24 cellular contexts compared by ENCODE assay signal in the genomic region with DNA sequence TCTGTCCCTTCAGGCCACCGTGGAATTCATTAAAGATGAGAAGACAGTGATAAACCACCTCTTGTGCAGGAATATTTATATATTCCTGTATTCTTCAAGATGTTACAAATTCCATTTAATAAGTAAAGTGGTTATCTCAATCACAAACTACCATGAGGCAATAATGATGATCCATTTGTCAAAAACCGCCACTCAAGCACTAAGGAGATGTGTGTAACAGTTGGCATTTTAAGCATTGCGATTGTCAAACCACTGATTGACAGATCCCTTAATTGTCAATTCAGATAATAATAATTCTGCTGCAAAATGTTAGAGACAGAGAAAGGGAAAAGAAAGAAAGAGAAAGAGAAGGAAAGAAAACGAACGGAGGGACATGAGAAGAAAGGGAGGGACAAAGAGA.
"Had no signal": no experiment of that assay in that cellular context is flagged by ENCODE, and none has a peak within 500 bp of the region (broad histone marks: within the 10 kb centered on the region; RNA-seq: fewer than 3 reads in every experiment).

No MANE protein-coding gene starts in this region.

- H3K4me1 ChIP-seq: stomach, suprapubic skin, testis, tibial artery, transverse colon, upper lobe of left lung, upper lobe of right lung, uterus, vagina had no signal

- DNase-seq: stimulated activated CD4-positive, alpha-beta T cell treated with anti-CD3 and anti-CD28 coated beads, Interleukin-2, amount 100 ng/mL, for 48 hours; stimulated activated CD4-positive, alpha-beta T cell treated with anti-CD3 and anti-CD28 coated beads, Interleukin-4, amount 100 ng/mL, for 1 hour; stimulated activated CD4-positive, alpha-beta T cell treated with anti-CD3 and anti-CD28 coated beads, Interleukin-4, amount 100 ng/mL, for 24 hours; stimulated activated CD4-positive, alpha-beta T cell treated with anti-CD3 and anti-CD28 coated beads, Interleukin-4, amount 100 ng/mL, for 4 hours; stimulated activated CD8-positive, alpha-beta memory T cell treated with anti-CD3 and anti-CD28 coated beads, Interleukin-4, amount 100 ng/mL, for 48 hours; stimulated activated naive B cell treated with anti-CD40 and anti-IgM and Interleukin-4, amounts not matched to agents 10 μg/mL and 1 μg/mL and 100 μg/mL, for 72 hours; stimulated activated naive CD4-positive, alpha-beta T cell; stimulated activated naive CD4-positive, alpha-beta T cell treated with Interleukin-2 at 50 U/mL for 16 hours; stimulated activated naive CD8-positive, alpha-beta T cell treated with anti-CD3 and anti-CD28 coated beads, Interleukin-15, amount 100 ng/mL, for 72 hours; stimulated activated naive CD8-positive, alpha-beta T cell treated with anti-CD3 and anti-CD28 coated beads, Interleukin-15, Interleukin-2, amounts not matched to agents 100 U/mL and 50 U/mL, for 24 hours; stomach; substantia nigra; testis; thyroid gland; tibial artery; transverse colon; trophoblast cell; upper lobe of left lung; upper lobe of right lung; uterus had no signal

- H3K4me3 ChIP-seq: stomach, suprapubic skin, testis, thoracic aorta, thyroid gland, tibial artery, tibial nerve, transverse colon, upper lobe of left lung, upper lobe of right lung, uterus, vagina had no signal

- H3K27ac ChIP-seq: stomach, suprapubic skin, testis, thoracic aorta, thyroid gland, tibial artery, tibial nerve, transverse colon, upper lobe of left lung, upper lobe of right lung, uterus, vagina had no signal

- H3K36me3 ChIP-seq: stomach, suprapubic skin, thoracic aorta, thyroid gland, tibial artery, tibial nerve, transverse colon, upper lobe of left lung, upper lobe of right lung, uterus, vagina had no signal

- H3K27me3 ChIP-seq: stomach, suprapubic skin, testis, thyroid gland, tibial artery, tibial nerve, transverse colon, upper lobe of left lung, upper lobe of right lung, uterus, vagina had no signal

- H3K9me3 ChIP-seq: suprapubic skin, testis, thoracic aorta, thyroid gland, tibial artery, tibial nerve, transverse colon, upper lobe of left lung, upper lobe of right lung, uterus, vagina had no signal
